Comparison of ENCODE assay signal across 1 cellular context in genomic region chr14:23319746-23320583, GRCh38.
TF ChIP-seq lines count a peak whose summit lies in the region.

No MANE protein-coding gene starts in this region.

TF ChIP-seq in HepG2, 621 proteins besides CTCF, POLR2A, EP300 and RAD21 (continues in another document):
- no peak for TF ChIP-seq FOXK1 (CRISPR knock-in tag; IDR thresholded peaks at IDR 0.05; ENCODE audit: borderline replicate concordance, low read depth)
- peak; percentile 74; the same call in 1 of the 2 replicates for TF ChIP-seq ZNF75D (CRISPR knock-in tag; IDR thresholded peaks at IDR 0.05; ENCODE audit: borderline replicate concordance)
- no peak for TF ChIP-seq ZNF24 (IDR thresholded peaks at IDR 0.05)
- TF ChIP-seq ZNF841 (CRISPR knock-in tag; IDR thresholded peaks at IDR 0.05; ENCODE audit: borderline replicate concordance) = no peak
- TF ChIP-seq IRX3 (CRISPR knock-in tag; IDR thresholded peaks at IDR 0.05; ENCODE audit: borderline replicate concordance, low read depth) = no peak
- TF ChIP-seq ZFP37 (CRISPR knock-in tag; IDR thresholded peaks at IDR 0.05; ENCODE audit: borderline replicate concordance) = peak; percentile 56; the same call in 1 of the 2 replicates
- TF ChIP-seq NAIF1 (CRISPR knock-in tag; IDR thresholded peaks at IDR 0.05; ENCODE audit: borderline replicate concordance) = 0 out of 2 replicates have a peak, but pooled peaks have one; percentile 23
- no peak for TF ChIP-seq KMT2B (CRISPR knock-in tag; IDR thresholded peaks at IDR 0.05)
- no peak for TF ChIP-seq HMGXB3 (CRISPR knock-in tag; IDR thresholded peaks at IDR 0.05; ENCODE audit: borderline replicate concordance)
- no peak for TF ChIP-seq ZNF569 (CRISPR knock-in tag; IDR thresholded peaks at IDR 0.05; ENCODE audit: borderline replicate concordance)
- TF ChIP-seq KDM1A (CRISPR knock-in tag; IDR thresholded peaks at IDR 0.05) = no peak
- TF ChIP-seq ZNF792 (CRISPR knock-in tag; IDR thresholded peaks at IDR 0.05) = no peak
- TF ChIP-seq ZBTB26 (CRISPR knock-in tag; IDR thresholded peaks at IDR 0.05; ENCODE audit: borderline replicate concordance) = no peak
- TF ChIP-seq YY1 (IDR thresholded peaks at IDR 0.05; ENCODE audit: insufficient read depth, insufficient replicate concordance, low read depth, low read length) = no peak
- TF ChIP-seq ZNF512B (CRISPR knock-in tag; IDR thresholded peaks at IDR 0.05; ENCODE audit: borderline replicate concordance) = peak; percentile 90; the same call in 1 of the 2 replicates
- TF ChIP-seq THRA (CRISPR knock-in tag; IDR thresholded peaks at IDR 0.05; ENCODE audit: borderline replicate concordance) = 0 out of 2 replicates have a peak, but pooled peaks have one; percentile 6
- TF ChIP-seq ZBTB10 (CRISPR knock-in tag; IDR thresholded peaks at IDR 0.05; ENCODE audit: borderline replicate concordance) = no peak
- TF ChIP-seq NR2F2 (IDR thresholded peaks at IDR 0.05; ENCODE audit: borderline replicate concordance, low read depth) = no peak
- 0 out of 2 replicates have a peak, but pooled peaks have one; percentile 66 for TF ChIP-seq ZNF891 (CRISPR knock-in tag; IDR thresholded peaks at IDR 0.05)
- 0 out of 2 replicates have a peak, but pooled peaks have one; percentile 89 for TF ChIP-seq ZNF138 (CRISPR knock-in tag; IDR thresholded peaks at IDR 0.05; ENCODE audit: low read depth)
- no peak for TF ChIP-seq SOX5 (CRISPR knock-in tag; IDR thresholded peaks at IDR 0.05; ENCODE audit: borderline replicate concordance)
- peak; percentile 73 for TF ChIP-seq SSRP1 (CRISPR knock-in tag; IDR thresholded peaks at IDR 0.05)
- TF ChIP-seq ZNF770 (CRISPR knock-in tag; IDR thresholded peaks at IDR 0.05) = no peak
- TF ChIP-seq TEAD2 (CRISPR knock-in tag; IDR thresholded peaks at IDR 0.05) = no peak
- TF ChIP-seq AKNA (CRISPR knock-in tag; IDR thresholded peaks at IDR 0.05; ENCODE audit: borderline replicate concordance) = no peak
- TF ChIP-seq JARID2 (CRISPR knock-in tag; IDR thresholded peaks at IDR 0.05; ENCODE audit: insufficient replicate concordance) = no peak
- no peak for TF ChIP-seq ZNF431 (CRISPR knock-in tag; IDR thresholded peaks at IDR 0.05; ENCODE audit: borderline replicate concordance, low read depth)
- no peak for TF ChIP-seq ZGPAT (CRISPR knock-in tag; IDR thresholded peaks at IDR 0.05)
- no peak for TF ChIP-seq KAT8 (CRISPR knock-in tag; IDR thresholded peaks at IDR 0.05)
- TF ChIP-seq STAG1 (CRISPR knock-in tag; IDR thresholded peaks at IDR 0.05) = no peak
